ENCODE assay signal across 18 cellular contexts in the genomic region with DNA sequence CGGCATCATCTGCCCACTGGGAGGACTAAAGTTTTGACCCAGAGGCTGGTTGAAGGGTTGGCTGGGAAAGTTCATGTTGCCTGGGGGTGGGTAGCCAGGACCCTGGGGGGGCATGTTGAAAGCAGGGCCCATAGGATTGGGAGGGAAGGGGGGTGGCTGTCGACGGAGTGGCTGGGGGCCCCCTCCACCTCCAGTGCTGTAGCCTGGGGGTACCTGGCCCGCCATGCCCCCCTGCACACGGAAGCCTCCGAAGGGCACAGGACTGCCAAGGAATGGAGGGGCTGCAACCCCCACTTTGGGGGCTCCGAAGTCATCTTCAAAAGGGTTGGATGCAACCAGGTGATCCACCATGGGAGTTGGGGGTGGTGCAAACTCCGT. TPM values are rescaled to one million over a fixed set of nuclear protein-coding genes. Genes with fewer than 3 reads are reported as not detected.
A peak's percentile ranks its signal among the peaks of the same experiment; 100 is the strongest.
DNase-seq lines count a peak whose midpoint lies in the region; ATAC-seq and TF ChIP-seq lines count a peak whose summit lies in the region.
"Had no signal": no experiment of that assay in that cellular context is flagged by ENCODE, and none has a peak within 500 bp of the region (broad histone marks: within the 10 kb centered on the region; RNA-seq: fewer than 3 reads in every experiment).

No MANE protein-coding gene starts in this region.

- POLR2A ChIA-PET in CD8-positive, alpha-beta T cell (lab: Charles Lee) = interaction anchor here (0.7 to 1.3 kb wide), 3 partner anchors 23 to 343 kb away, joined by 3 to 5 read pairs (median 3); a partner anchor contains a TSS

- no peak for TF ChIP-seq CTCF in CD8-positive, alpha-beta T cell (IDR thresholded peaks at IDR 0.05)
- TF ChIP-seq CTCF in nephron (IDR thresholded peaks at IDR 0.05; ENCODE audit: unreplicated experiment in 3 of 3) = no peak

- peaks cover 16% of the 10 kb centered on the region for H3K36me3 ChIP-seq in CD8-positive, alpha-beta T cell (ENCODE audit: insufficient read depth, low read length)

- H3K9me3 ChIP-seq in CD8-positive, alpha-beta T cell (ENCODE audit: low read length) = no peaks in the 10 kb centered on the region
- H3K9me3 ChIP-seq: esophagus muscularis mucosa, heart left ventricle, suprapubic skin had no signal

- H3K9me3 Mint-ChIP-seq in T-helper 2 cell treated with Interferon-gamma antibody and Interleukin-4, amounts not matched to agents 5 μg/mL and 100 μg/mL, for 36 hours = no peaks in the 10 kb centered on the region
- no peaks in the 10 kb centered on the region for H3K9me3 Mint-ChIP-seq in CD8-positive, alpha-beta T cell
- no peaks in the 10 kb centered on the region for H3K9me3 Mint-ChIP-seq in activated naive CD8-positive, alpha-beta T cell (ENCODE audit: low read depth)
- H3K9me3 Mint-ChIP-seq in nephron = no peaks in the 10 kb centered on the region
- H3K9me3 Mint-ChIP-seq: dendritic cell treated with granulocyte-macrophage colony-stimulating factor and Interleukin-4, amounts not matched to agents 40 ng/mL and 50 ng/mL, for 4 days; HFFc6; IgD-negative memory B cell had no signal

- H3K36me3 Mint-ChIP-seq in T-helper 2 cell treated with Interferon-gamma antibody and Interleukin-4, amounts not matched to agents 5 μg/mL and 100 μg/mL, for 36 hours (ENCODE audit: low read depth) = peaks cover 34% of the 10 kb centered on the region
- peaks cover 46% of the 10 kb centered on the region for H3K36me3 Mint-ChIP-seq in CD8-positive, alpha-beta T cell
- H3K36me3 Mint-ChIP-seq in activated naive CD8-positive, alpha-beta T cell = no peaks in the 10 kb centered on the region
- peaks cover 24% of the 10 kb centered on the region for H3K36me3 Mint-ChIP-seq in nephron (ENCODE audit: low read depth)

- no peak for ATAC-seq in CD8-positive, alpha-beta T cell
- ATAC-seq in GM18907 (IDR thresholded peaks at IDR 0.05; ENCODE audit: unreplicated experiment) = no peak
- ATAC-seq in left lobe of liver = no peak
- ATAC-seq: heart left ventricle had no signal

- no peak for DNase-seq in T-helper 2 cell treated with Interferon-gamma antibody and Interleukin-4, amounts not matched to agents 5 μg/mL and 100 μg/mL, for 36 hours (ENCODE audit: low spot score)
- no peak for DNase-seq in T-helper 2 cell
- DNase-seq in CD8-positive, alpha-beta T cell = no peak
- DNase-seq in left lobe of liver (ENCODE audit: low spot score) = no peak
- DNase-seq in NCI-H524 treated with DMSO at 0.1 percent for 48 hours (lab: John Stamatoyannopoulos, UW) = no peak
- DNase-seq: activated CD8-positive, alpha-beta memory T cell treated with anti-CD3 and anti-CD28 coated beads, Interleukin-2, amount 50 U/mL, for 48 hours; GDM1; HFFc6; NCI-H2171 had no signal

- H3K4me3 ChIP-seq in CD8-positive, alpha-beta T cell (ENCODE audit: low read depth, low read length) = no peak overlapping the region
- H3K4me3 ChIP-seq: esophagus muscularis mucosa, heart left ventricle, SJSA1, suprapubic skin had no signal

- peak overlapping the region; percentile 38 for H3K4me3 Mint-ChIP-seq in T-helper 2 cell treated with Interferon-gamma antibody and Interleukin-4, amounts not matched to agents 5 μg/mL and 100 μg/mL, for 36 hours
- H3K4me3 Mint-ChIP-seq in CD8-positive, alpha-beta T cell = peak overlapping the region; percentile 39
- peak overlapping the region; percentile 35 for H3K4me3 Mint-ChIP-seq in activated naive CD8-positive, alpha-beta T cell
- peak overlapping the region; percentile 63 to 71 (median 69) for H3K4me3 Mint-ChIP-seq in nephron
- H3K4me3 Mint-ChIP-seq: dendritic cell treated with granulocyte-macrophage colony-stimulating factor and Interleukin-4, amounts not matched to agents 40 ng/mL and 50 ng/mL, for 4 days had no signal

- intact Hi-C loops in CD8-positive, alpha-beta T cell (cut with DNase I, micrococcal nuclease) = loop anchor here in 1 of 2 experiments (5.0 to 10.0 kb wide), 2 partner anchors 103 to 635 kb away; a partner anchor contains a TSS

- H3K27ac ChIP-seq in CD8-positive, alpha-beta T cell (ENCODE audit: low read depth, low read length) = no peak overlapping the region
- H3K27ac ChIP-seq: SJSA1, suprapubic skin had no signal

- no peaks in the 10 kb centered on the region for H3K27me3 ChIP-seq in CD8-positive, alpha-beta T cell (ENCODE audit: insufficient read depth, low read length)
- H3K27me3 ChIP-seq: esophagus muscularis mucosa, heart left ventricle, SJSA1, suprapubic skin had no signal

- H3K27me3 Mint-ChIP-seq in T-helper 2 cell treated with Interferon-gamma antibody and Interleukin-4, amounts not matched to agents 5 μg/mL and 100 μg/mL, for 36 hours (ENCODE audit: low read depth) = no peaks in the 10 kb centered on the region
- no peaks in the 10 kb centered on the region for H3K27me3 Mint-ChIP-seq in CD8-positive, alpha-beta T cell (ENCODE audit: low read depth)
- H3K27me3 Mint-ChIP-seq in activated naive CD8-positive, alpha-beta T cell = no peaks in the 10 kb centered on the region
- no peaks in the 10 kb centered on the region for H3K27me3 Mint-ChIP-seq in nephron (ENCODE audit: low read depth)
- H3K27me3 Mint-ChIP-seq: dendritic cell treated with granulocyte-macrophage colony-stimulating factor and Interleukin-4, amounts not matched to agents 40 ng/mL and 50 ng/mL, for 4 days; IgD-negative memory B cell had no signal

- H3K4me1 Mint-ChIP-seq in T-helper 2 cell treated with Interferon-gamma antibody and Interleukin-4, amounts not matched to agents 5 μg/mL and 100 μg/mL, for 36 hours (ENCODE audit: low read depth) = peaks cover 48% of the 10 kb centered on the region
- peaks cover 61% of the 10 kb centered on the region for H3K4me1 Mint-ChIP-seq in CD8-positive, alpha-beta T cell (ENCODE audit: low read depth)
- peaks cover 52% of the 10 kb centered on the region for H3K4me1 Mint-ChIP-seq in activated naive CD8-positive, alpha-beta T cell (ENCODE audit: low read depth)
- peaks cover 71% of the 10 kb centered on the region for H3K4me1 Mint-ChIP-seq in nephron

- peaks cover 38% of the 10 kb centered on the region for H3K4me1 ChIP-seq in CD8-positive, alpha-beta T cell (ENCODE audit: insufficient read depth, low read length)

- CTCF ChIA-PET in CD8-positive, alpha-beta T cell (lab: Charles Lee) = interaction anchor here (9.6 kb wide), 1 partner anchor 58 kb away, joined by 109 read pairs; no protein-coding TSS in a partner anchor

- no peak overlapping the region for H3K27ac Mint-ChIP-seq in T-helper 2 cell treated with Interferon-gamma antibody and Interleukin-4, amounts not matched to agents 5 μg/mL and 100 μg/mL, for 36 hours
- peak overlapping the region; percentile 27 for H3K27ac Mint-ChIP-seq in CD8-positive, alpha-beta T cell
- H3K27ac Mint-ChIP-seq in activated naive CD8-positive, alpha-beta T cell = peak overlapping the region; percentile 64
- peak overlapping the region in 2 of 3 experiments; percentile 33 to 67 for H3K27ac Mint-ChIP-seq in nephron
- H3K27ac Mint-ChIP-seq: dendritic cell treated with granulocyte-macrophage colony-stimulating factor and Interleukin-4, amounts not matched to agents 40 ng/mL and 50 ng/mL, for 4 days; HFFc6; IgD-negative memory B cell had no signal

RNA-seq across cellular contexts. Expression of a gene that starts 2.1 kb away (rescaled TPM):
- 10 to 100 TPM; 25.1 to 26.7 TPM for total RNA-seq in CD8-positive, alpha-beta T cell
- total RNA-seq in left lobe of liver = 10.5 TPM

RNA-seq across cellular contexts. Expression of a gene that starts 3.5 kb away (rescaled TPM):
- 100 to 1,000 TPM; 315 to 319 TPM for total RNA-seq in CD8-positive, alpha-beta T cell
- total RNA-seq in left lobe of liver = 21.3 TPM

RNA-seq across cellular contexts. Expression of a gene that starts 11.1 kb away (rescaled TPM):
- 10 to 100 TPM; 54.5 to 58.3 TPM for total RNA-seq in CD8-positive, alpha-beta T cell
- 43.0 TPM for total RNA-seq in left lobe of liver

RNA-seq across cellular contexts. Expression of a gene that starts 15.0 kb away (rescaled TPM):
- 1 to 10 TPM; 2.3 to 2.9 TPM for total RNA-seq in CD8-positive, alpha-beta T cell
- total RNA-seq in left lobe of liver = 14.2 TPM

RNA-seq across cellular contexts. Expression of a gene that starts 22.9 kb away (rescaled TPM):
- 1 to 10 TPM; 6.7 to 7.3 TPM for total RNA-seq in CD8-positive, alpha-beta T cell
- 40.2 TPM for total RNA-seq in left lobe of liver

Comparison
In these comparisons a context has a peak if more than half of its experiments do, and no peak if none do; other contexts are left out.
1. RNA of a gene that starts 3.5 kb away (total RNA-seq): 315 to 319 TPM in CD8-positive, alpha-beta T cell; 21.3 TPM in left lobe of liver (single experiment); every median in the first group is over 10 times any median in the second.
2. Peak in every context shown above with its lines, with median percentiles within 50 percentile points of each other: H3K4me3 Mint-ChIP-seq.